In genomic region chr2:95049961-95050360, GRCh38 we compare ENCODE assay signal across 29 cellular contexts. TPM values are rescaled to one million over a fixed set of nuclear protein-coding genes. Genes with fewer than 3 reads are reported as not detected.
DNase-seq lines count a peak whose midpoint lies in the region; ATAC-seq, FAIRE-seq and TF ChIP-seq lines count a peak whose summit lies in the region.
"Had no signal": no experiment of that assay in that cellular context is flagged by ENCODE, and none has a peak within 500 bp of the region (broad histone marks: within the 10 kb centered on the region; RNA-seq: fewer than 3 reads in every experiment).

No MANE protein-coding gene starts in this region.

- H3K9me3 ChIP-seq in right atrium auricular region (no peaks in the 10 kb centered on the region), PC-9 (ENCODE audit: insufficient read depth, low read depth) (no peaks in the 10 kb centered on the region), GM12878 (replicated peaks; ENCODE audit: control insufficient read depth, insufficient read depth, low read length) (no peaks in the 10 kb centered on the region), upper lobe of right lung (no peaks in the 10 kb centered on the region)
- H3K9me3 ChIP-seq: body of pancreas, gastroesophageal sphincter, neutrophil, prostate gland, SJSA1, transverse colon had no signal

- TF ChIP-seq EP300 in GM12878 (IDR thresholded peaks at IDR 0.05; ENCODE audit: borderline replicate concordance in 1 of 2, control insufficient read depth in 1 of 2, low read depth in 2 of 2, low read length in 2 of 2): no peak

- in situ Hi-C loops in GM12878 (cut with MboI): no loop called here

- H3K27me3 ChIP-seq in right atrium auricular region (no peaks in the 10 kb centered on the region), PC-9 (ENCODE audit: insufficient read depth, low read depth) (no peaks in the 10 kb centered on the region), GM12878 (replicated peaks in 1 of 2; ENCODE audit: control insufficient read depth in 2 of 2, insufficient read depth in 2 of 2, low read length in 1 of 2) (no peaks in the 10 kb centered on the region), upper lobe of right lung (no peaks in the 10 kb centered on the region)
- H3K27me3 ChIP-seq: body of pancreas, hepatocyte, SJSA1, transverse colon had no signal

- H3K4me2 ChIP-seq in PC-9: 0 out of 2 replicates have a peak overlapping the region, but pooled peaks have one; percentile 27
- H3K4me2 ChIP-seq in GM12878 (ENCODE audit: control insufficient read depth, insufficient read depth): peak overlapping the region; percentile 37; the same call in 1 of the 2 replicates
- H3K4me2 ChIP-seq: hepatocyte had no signal

- no peak for TF ChIP-seq RAD21 in GM12878 (IDR thresholded peaks at IDR 0.05; ENCODE audit: insufficient read depth, low read depth, low read length)

- DNase-seq in Right ventricle myocardium inferior (ENCODE audit: missing footprints): peak; percentile 37
- DNase-seq in right atrium auricular region (ENCODE audit: low spot score): no peak
- no peak for DNase-seq in PC-9
- DNase-seq in GM12878 (ENCODE audit: low read depth, low spot score): no peak
- peak; percentile 30 for DNase-seq in upper lobe of right lung
- no peak for DNase-seq in NCI-H1048 (lab: John Stamatoyannopoulos, UW)
- no peak for DNase-seq in NOMO-1 (lab: John Stamatoyannopoulos, UW; ENCODE audit: unreplicated experiment in 2 of 2)
- DNase-seq: activated CD8-positive, alpha-beta memory T cell treated with anti-CD3 and anti-CD28 coated beads for 24 hours; activated T-cell treated with anti-CD3 and anti-CD28 coated beads, Interleukin-2, amount 50 U/mL, for 4 hours; body of pancreas; cerebellar nuclear complex; DND-41; dorsolateral prefrontal cortex; H7; left colon; NCI-H1105 treated with DMSO at 0.1 percent for 48 hours; NCI-H1930; NCI-H2227 treated with DMSO at 0.1 percent for 48 hours; NCI-H69; transverse colon had no signal

- CTCF ChIA-PET in PC-9 (lab: Charles Lee): no interaction called here
- CTCF ChIA-PET in GM12878 (lab: Yijun Ruan, JAX): interaction anchor here (1.0 to 7.9 kb wide), 2 partner anchors 16 to 26 kb away, joined by 3 to 134 read pairs; partner anchors contain the start of gene MAL

- intact Hi-C loops in Right ventricle myocardium inferior (cut with DNase I): no loop called here
- intact Hi-C loops in PC-9 (cut with micrococcal nuclease; ENCODE audit: unreplicated experiment): no loop called here
- intact Hi-C loops in GM12878 (cut with micrococcal nuclease; ENCODE audit: unreplicated experiment): no loop called here
- intact Hi-C loops in upper lobe of right lung (cut with DNase I): no loop called here

- WGBS in GM12878 (ENCODE audit: insufficient coverage, insufficient replicate concordance, low lambda C conversion rate, missing lambda C conversion rate): 56% methylated on average over 6 of the region's 6 CpGs

- no peak for ATAC-seq in Right ventricle myocardium inferior
- peak; percentile 6; the same call in 1 of the 3 replicates for ATAC-seq in GM12878
- ATAC-seq in upper lobe of right lung: no peak
- ATAC-seq: activated CD4-positive, CD25-positive, alpha-beta regulatory T cell treated with anti-CD3 and anti-CD28 coated beads, Interleukin-2, amount 50 U/mL, for 24 hours; body of pancreas; gastroesophageal sphincter; left colon had no signal

- H2AFZ ChIP-seq in PC-9: no peak overlapping the region
- no peak overlapping the region for H2AFZ ChIP-seq in GM12878 (ENCODE audit: control insufficient read depth, low read depth, low read length)
- H2AFZ ChIP-seq: hepatocyte had no signal

- TF ChIP-seq POLR2A in GM12878 (IDR thresholded peaks at IDR 0.05; ENCODE audit: low read depth, low read length): no peak

- H3K79me2 ChIP-seq in PC-9 (ENCODE audit: low read depth) (peaks cover 17% of the 10 kb centered on the region), GM12878 (ENCODE audit: control insufficient read depth, insufficient read depth, low read length) (no peaks in the 10 kb centered on the region)
- H3K79me2 ChIP-seq: hepatocyte had no signal

- SMC1A ChIA-PET in GM12878 (lab: Charles Lee; ENCODE audit: uncharacterized antibody, unreplicated experiment): interaction anchor here (0.8 to 7.8 kb wide), 2 partner anchors 14 to 26 kb away, joined by 3 to 94 read pairs; partner anchors contain the start of gene MAL

- H3F3A ChIP-seq in PC-9 (ENCODE audit: insufficient read depth, low read depth): peaks cover 55% of the 10 kb centered on the region

- RAD21 ChIA-PET in GM12878 (lab: Charles Lee; ENCODE audit: unreplicated experiment): interaction anchor here (1.2 to 8.1 kb wide), 3 partner anchors 8 to 25 kb away, joined by 5 to 92 read pairs (median 5); partner anchors contain the start of gene MAL

- POLR2A ChIA-PET in PC-9 (lab: Charles Lee; ENCODE audit: unreplicated experiment): no interaction called here
- POLR2A ChIA-PET in GM12878 (lab: Charles Lee): interaction anchor here (1.4 to 1.6 kb wide), 2 partner anchors 14 to 25 kb away, joined by 3 to 6 read pairs; no protein-coding TSS in a partner anchor

- H3K9ac ChIP-seq in GM12878 (ENCODE audit: control insufficient read depth, insufficient read depth, low read length): no peak overlapping the region

- BruUV-seq in PC-9 (replicated peaks; lab: Mats Ljungman, UMichigan) (no TSS peak), GM12878 (replicated peaks; lab: Mats Ljungman, UMichigan) (no TSS peak)

- no peak for FAIRE-seq in GM12878 (lab: Jason Lieb, UNC)

- TF ChIP-seq CTCF in right atrium auricular region (IDR thresholded peaks at IDR 0.05) (no peak), PC-9 (conservative IDR thresholded peaks at IDR 0.05) (no peak), GM12878 (IDR thresholded peaks at IDR 0.05 in 2 of 3, conservative IDR thresholded peaks at IDR 0.05 in 1 of 3; ENCODE audit: control insufficient read depth in 2 of 3, extremely low read depth in 1 of 3, insufficient read depth in 1 of 3, low read depth in 3 of 3, low read length in 3 of 3) (no peak), upper lobe of right lung (IDR thresholded peaks at IDR 0.05) (no peak)

- H4K20me1 ChIP-seq in PC-9 (ENCODE audit: insufficient read depth): no peaks in the 10 kb centered on the region
- no peaks in the 10 kb centered on the region for H4K20me1 ChIP-seq in GM12878 (ENCODE audit: control insufficient read depth, insufficient read depth)

- H3K4me3 ChIP-seq in right atrium auricular region (no peak overlapping the region), PC-9 (no peak overlapping the region), GM12878 (no peak overlapping the region), upper lobe of right lung (no peak overlapping the region)
- H3K4me3 ChIP-seq: body of pancreas, dorsolateral prefrontal cortex, gastroesophageal sphincter, hepatocyte, prostate gland, SJSA1, transverse colon had no signal

- H3K36me3 ChIP-seq in right atrium auricular region (no peaks in the 10 kb centered on the region), PC-9 (ENCODE audit: low read depth) (peaks cover 43% of the 10 kb centered on the region), GM12878 (ENCODE audit: control insufficient read depth in 2 of 2, insufficient read depth in 2 of 2, low read length in 1 of 2) (no peaks in the 10 kb centered on the region), upper lobe of right lung (no peaks in the 10 kb centered on the region)
- H3K36me3 ChIP-seq: gastroesophageal sphincter, neutrophil, prostate gland, SJSA1, transverse colon had no signal

- H3K27ac ChIP-seq in right atrium auricular region (no peak overlapping the region), PC-9 (peak overlapping the region; percentile 92; the same call in 1 of the 2 replicates), GM12878 (ENCODE audit: control insufficient read depth, insufficient read depth) (no peak overlapping the region), upper lobe of right lung (no peak overlapping the region)
- H3K27ac ChIP-seq: body of pancreas, hepatocyte, neutrophil, prostate gland, SJSA1, transverse colon had no signal

- H3K4me1 ChIP-seq in right atrium auricular region: no peaks in the 10 kb centered on the region
- H3K4me1 ChIP-seq in PC-9 (replicated peaks; ENCODE audit: insufficient read depth): peaks cover 76% of the 10 kb centered on the region
- peaks cover 32% of the 10 kb centered on the region for H3K4me1 ChIP-seq in GM12878 (ENCODE audit: control insufficient read depth, insufficient read depth, low read length)
- H3K4me1 ChIP-seq in upper lobe of right lung: no peaks in the 10 kb centered on the region
- H3K4me1 ChIP-seq: body of pancreas, prostate gland, SJSA1, transverse colon had no signal

- no peaks in the 10 kb centered on the region for H3K9me2 ChIP-seq in PC-9 (ENCODE audit: insufficient read depth)

TF ChIP-seq in GM12878, 131 proteins besides CTCF, POLR2A, EP300 and RAD21 (continues in another document):
- TF ChIP-seq HDAC6 (IDR thresholded peaks at IDR 0.05; ENCODE audit: unreplicated experiment) (no peak), PML (IDR thresholded peaks at IDR 0.05; ENCODE audit: low read length) (no peak), STAT1 (conservative IDR thresholded peaks at IDR 0.05) (no peak), MEF2A (IDR thresholded peaks at IDR 0.05; ENCODE audit: insufficient read depth, low read depth, low read length) (no peak), CHD4 (IDR thresholded peaks at IDR 0.05) (no peak), POLR2AphosphoS2 (IDR thresholded peaks at IDR 0.05; ENCODE audit: low read depth, low read length) (no peak)

RNA-seq across cellular contexts. Expression of gene MAL, which starts 24.5 kb away (rescaled TPM):
- 8.7 TPM for total RNA-seq in Right ventricle myocardium inferior
- total RNA-seq in right atrium auricular region: 1 to 10 TPM; 7.4 to 8.7 TPM
- total RNA-seq in PC-9 (2021): 146 and 171 TPM in 2 replicates
- total RNA-seq in GM12878 (2013; cell fraction: nucleolus; rRNA removed): 15.0 and 16.0 TPM in 2 replicates
- 1.7 and 1.9 TPM in 2 replicates for total RNA-seq in GM12878 (2014; rRNA removed)
- 1.1 and 1.3 TPM in 2 replicates for total RNA-seq in GM12878 (2014; rRNA removed; fragmentation: Illumina TruSeq; extraction: Trizol)
- 1.2 and 1.8 TPM in 2 replicates for total RNA-seq in GM12878 (2021)
- 6.6 TPM for polyA plus RNA-seq in GM12878 (2011; ENCODE audit: low read depth)
- polyA plus RNA-seq in GM12878 (2011; rRNA removed): 3.0 and 4.5 TPM in 2 replicates
- polyA plus RNA-seq in GM12878 (2011; cell fraction: cytosol; rRNA removed): 6.5 and 8.7 TPM in 2 replicates
- polyA plus RNA-seq in GM12878 (2011; cell fraction: nucleus; rRNA removed): 3.5 and 4.5 TPM in 2 replicates
- polyA plus RNA-seq in GM12878 (2012): 14.4 and 19.8 TPM in 2 replicates
- polyA plus RNA-seq in GM12878 (2014; fragmentation: Illumina TruSeq; extraction: Trizol): 1.6 and 2.4 TPM in 2 replicates
- polyA plus RNA-seq in GM12878 (2014; fragmentation: Nextera tagmentation; extraction: Ambion mirVana): 1 to 10 TPM; 1.4 to 1.8 TPM
- polyA plus RNA-seq in GM12878 (2014; rRNA removed): 1.4 and 1.7 TPM in 2 replicates
- 1 to 10 TPM; 2.4 to 3.1 TPM for polyA plus RNA-seq in GM12878 (2016; fragmentation: Nextera tagmentation; extraction: Ambion mirVana)
- polyA minus RNA-seq in GM12878 (2011; rRNA and poly(A)+ RNA removed): 1.8 and 2.3 TPM in 2 replicates
- 1.7 and 4.0 TPM in 2 replicates for polyA minus RNA-seq in GM12878 (2011; cell fraction: cytosol; rRNA and poly(A)+ RNA removed)
- polyA minus RNA-seq in GM12878 (2011; cell fraction: nucleus; rRNA and poly(A)+ RNA removed): 0.60 and 0.77 TPM in 2 replicates
- 21.2 TPM for total RNA-seq in upper lobe of right lung
- total RNA-seq: body of pancreas, fibroblast of lung, RPMI7951, SJSA1 had no signal
- polyA plus RNA-seq: BJ, fibroblast of lung, hepatocyte had no signal

Comparison
In these comparisons a context has a peak if more than half of its experiments do, and no peak if none do; other contexts are left out.
1. DNase-seq: peak in Right ventricle myocardium inferior (single experiment) and upper lobe of right lung (single experiment); none in right atrium auricular region (single experiment), PC-9 (0 of 2), GM12878 (single experiment), NCI-H1048 (single experiment) and NOMO-1 (0 of 2).